8 cellular contexts compared by ENCODE assay signal in the genomic region with DNA sequence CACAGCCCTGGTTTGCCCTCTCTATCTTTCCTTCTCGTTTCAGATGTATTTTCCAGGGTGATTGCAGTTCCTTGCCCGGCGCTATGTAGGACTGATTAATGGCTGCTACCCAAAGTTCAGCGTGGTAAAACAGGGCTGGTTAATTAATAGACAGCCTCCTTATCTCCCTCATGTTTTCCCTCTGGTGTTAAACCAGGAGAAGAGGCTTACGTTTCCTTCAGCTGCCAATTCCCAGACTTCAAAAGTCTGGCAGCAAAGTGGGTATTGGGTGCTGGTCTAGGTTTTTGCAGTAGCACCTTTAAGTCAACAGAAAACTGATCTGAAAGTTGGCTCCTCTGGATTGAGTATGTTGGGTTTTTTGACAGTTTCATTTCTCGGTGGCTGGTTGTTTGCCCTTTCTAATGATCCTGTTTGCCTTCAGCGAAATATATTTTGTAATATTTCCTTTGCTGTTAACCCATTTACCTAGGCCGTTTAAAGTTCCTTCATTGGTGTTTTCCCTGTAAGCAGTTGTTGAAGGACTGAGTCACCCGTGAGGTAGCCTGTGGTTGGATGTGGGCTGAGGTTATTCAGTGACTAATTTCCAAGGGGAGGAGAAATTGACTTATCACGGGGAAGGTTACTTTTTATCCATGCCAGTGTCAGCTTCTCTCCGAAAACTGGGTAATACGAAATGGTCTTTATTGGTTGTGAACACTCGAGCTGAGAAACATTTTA.
DNase-seq lines count a peak whose midpoint lies in the region; ATAC-seq, FAIRE-seq and TF ChIP-seq lines count a peak whose summit lies in the region.

No MANE protein-coding gene starts in this region.

- TF ChIP-seq CTCF in kidney (IDR thresholded peaks at IDR 0.05; ENCODE audit: borderline replicate concordance, extremely low read depth, insufficient read depth) (no peak), WERI-Rb-1 (IDR thresholded peaks at IDR 0.05; ENCODE audit: low read depth, low read length) (no peak), tibial artery (IDR thresholded peaks at IDR 0.05) (no peak)

- peak overlapping the region; percentile 79 for H3K4me3 Mint-ChIP-seq in activated T-helper 1 cell treated with anti-CD3 and anti-CD28 coated beads, Interleukin-12 subunit alpha, Interleukin-12 subunit beta, Interleukin-2, Interleukin-4 antibody, amounts not matched to agents 30 ng/mL and 10 ng/mL and 1 ng/mL, durations not matched to agents 14 hours and 24 hours and 36 hours
- peak overlapping the region; percentile 49 to 69 for H3K4me3 Mint-ChIP-seq in stimulated activated naive CD8-positive, alpha-beta T cell treated with anti-CD3 and anti-CD28 coated beads, Interleukin-15, amount 100 ng/mL, for 72 hours

- ATAC-seq in GM19467 (IDR thresholded peaks at IDR 0.05; ENCODE audit: unreplicated experiment), result peak; percentile 50
- peak; percentile 93 for ATAC-seq in stimulated activated naive CD8-positive, alpha-beta T cell treated with anti-CD3 and anti-CD28 coated beads, Interleukin-15, amount 100 ng/mL, for 72 hours

- H3K9me3 Mint-ChIP-seq in activated T-helper 1 cell treated with anti-CD3 and anti-CD28 coated beads, Interleukin-12 subunit alpha, Interleukin-12 subunit beta, Interleukin-2, Interleukin-4 antibody, amounts not matched to agents 30 ng/mL and 10 ng/mL and 1 ng/mL, durations not matched to agents 14 hours and 24 hours and 36 hours, result peaks cover 4% of the 10 kb centered on the region
- no peaks in the 10 kb centered on the region for H3K9me3 Mint-ChIP-seq in stimulated activated naive CD8-positive, alpha-beta T cell treated with anti-CD3 and anti-CD28 coated beads, Interleukin-15, amount 100 ng/mL, for 72 hours

- H3K4me1 ChIP-seq in kidney (ENCODE audit: control insufficient read depth in 1 of 2, insufficient read depth in 1 of 2, low read depth in 1 of 2, low read length in 2 of 2) (peaks cover 31 to 33% of the 10 kb centered on the region in 2 donors), tibial artery (peaks cover 0 to 14% (median 5%) of the 10 kb centered on the region in 4 donors)

- H3K27me3 Mint-ChIP-seq in activated T-helper 1 cell treated with anti-CD3 and anti-CD28 coated beads, Interleukin-12 subunit alpha, Interleukin-12 subunit beta, Interleukin-2, Interleukin-4 antibody, amounts not matched to agents 30 ng/mL and 10 ng/mL and 1 ng/mL, durations not matched to agents 14 hours and 24 hours and 36 hours (ENCODE audit: insufficient read depth), result peaks cover 6% of the 10 kb centered on the region
- peaks cover 7% of the 10 kb centered on the region for H3K27me3 Mint-ChIP-seq in stimulated activated naive CD8-positive, alpha-beta T cell treated with anti-CD3 and anti-CD28 coated beads, Interleukin-15, amount 100 ng/mL, for 72 hours

- no peak for TF ChIP-seq RAD21 in Ishikawa (IDR thresholded peaks at IDR 0.05; ENCODE audit: low read depth)

- peak overlapping the region; percentile 77 for H3K27ac Mint-ChIP-seq in activated T-helper 1 cell treated with anti-CD3 and anti-CD28 coated beads, Interleukin-12 subunit alpha, Interleukin-12 subunit beta, Interleukin-2, Interleukin-4 antibody, amounts not matched to agents 30 ng/mL and 10 ng/mL and 1 ng/mL, durations not matched to agents 14 hours and 24 hours and 36 hours
- peak overlapping the region; percentile 90 to 95 for H3K27ac Mint-ChIP-seq in stimulated activated naive CD8-positive, alpha-beta T cell treated with anti-CD3 and anti-CD28 coated beads, Interleukin-15, amount 100 ng/mL, for 72 hours

- peaks cover 61% of the 10 kb centered on the region for H3K4me1 Mint-ChIP-seq in activated T-helper 1 cell treated with anti-CD3 and anti-CD28 coated beads, Interleukin-12 subunit alpha, Interleukin-12 subunit beta, Interleukin-2, Interleukin-4 antibody, amounts not matched to agents 30 ng/mL and 10 ng/mL and 1 ng/mL, durations not matched to agents 14 hours and 24 hours and 36 hours (ENCODE audit: low read depth)
- peaks cover 53% of the 10 kb centered on the region for H3K4me1 Mint-ChIP-seq in stimulated activated naive CD8-positive, alpha-beta T cell treated with anti-CD3 and anti-CD28 coated beads, Interleukin-15, amount 100 ng/mL, for 72 hours

- H3K27ac ChIP-seq in kidney (ENCODE audit: low read depth in 2 of 2, low read length in 2 of 2), result peak overlapping the region; percentile 91 to 95
- no peak overlapping the region for H3K27ac ChIP-seq in WERI-Rb-1
- no peak overlapping the region for H3K27ac ChIP-seq in tibial artery

- H3K9me3 ChIP-seq in kidney (ENCODE audit: control insufficient read depth in 1 of 2, low read length in 2 of 2), result no peaks in the 10 kb centered on the region
- H3K9me3 ChIP-seq in WERI-Rb-1 (ENCODE audit: severe bottlenecking), result no peaks in the 10 kb centered on the region
- no peaks in the 10 kb centered on the region for H3K9me3 ChIP-seq in tibial artery

- DNase-seq in Caki2 (ENCODE audit: low read depth), result peak; percentile 93
- DNase-seq in activated T-helper 1 cell treated with anti-CD3 and anti-CD28 coated beads, Interleukin-12 subunit alpha, Interleukin-12 subunit beta, Interleukin-2, Interleukin-4 antibody, amounts not matched to agents 30 ng/mL and 10 ng/mL and 1 ng/mL, durations not matched to agents 14 hours and 24 hours and 36 hours (ENCODE audit: low spot score), result peak; percentile 61
- DNase-seq in kidney, result no peak
- peak; percentile 54 to 80 for DNase-seq in stimulated activated naive CD8-positive, alpha-beta T cell treated with anti-CD3 and anti-CD28 coated beads, Interleukin-15, amount 100 ng/mL, for 72 hours
- no peak for DNase-seq in WERI-Rb-1
- DNase-seq in tibial artery, result no peak

- H3K36me3 Mint-ChIP-seq in activated T-helper 1 cell treated with anti-CD3 and anti-CD28 coated beads, Interleukin-12 subunit alpha, Interleukin-12 subunit beta, Interleukin-2, Interleukin-4 antibody, amounts not matched to agents 30 ng/mL and 10 ng/mL and 1 ng/mL, durations not matched to agents 14 hours and 24 hours and 36 hours (ENCODE audit: low read depth), result peaks cover 11% of the 10 kb centered on the region

- intact Hi-C loops in activated T-helper 1 cell treated with anti-CD3 and anti-CD28 coated beads, Interleukin-12 subunit alpha, Interleukin-12 subunit beta, Interleukin-2, Interleukin-4 antibody, amounts not matched to agents 30 ng/mL and 10 ng/mL and 1 ng/mL, durations not matched to agents 14 hours and 24 hours and 36 hours (cut with micrococcal nuclease), result loop anchor here (1.0 to 10.0 kb wide), 11 partner anchors 17 to 1104 kb away; partner anchors contain the start of gene ARHGAP21
- intact Hi-C loops in kidney (cut with DNase I), result no loop called here
- intact Hi-C loops in tibial artery (cut with DNase I; ENCODE audit: low total_unique reads), result no loop called here

- no peak for TF ChIP-seq EP300 in Ishikawa (IDR thresholded peaks at IDR 0.05; ENCODE audit: borderline replicate concordance)

- H3K9ac ChIP-seq in kidney (ENCODE audit: low read length in 2 of 2), result peak overlapping the region; percentile 54 to 63

- in situ Hi-C loops in Caki2 (cut with HindIII; ENCODE audit: low pct_unique_long_range_greater_than_20kb, low sequenced_read_pairs), result no loop called here

- FAIRE-seq in kidney (lab: Jason Lieb, UNC), result peak; percentile 96

- H3K36me3 ChIP-seq in kidney (ENCODE audit: control insufficient read depth in 1 of 2, insufficient read depth in 2 of 2, low read length in 2 of 2) (no peaks in the 10 kb centered on the region), WERI-Rb-1 (no peaks in the 10 kb centered on the region), tibial artery (no peaks in the 10 kb centered on the region)

- H3K27me3 ChIP-seq in WERI-Rb-1 (ENCODE audit: insufficient read depth, low read depth, severe bottlenecking) (no peaks in the 10 kb centered on the region), tibial artery (no peaks in the 10 kb centered on the region)

- H3K4me3 ChIP-seq in kidney (ENCODE audit: low read length in 2 of 2) (peak overlapping the region; percentile 73 to 83), WERI-Rb-1 (ENCODE audit: low read depth, low read length) (no peak overlapping the region), tibial artery (no peak overlapping the region)

TF ChIP-seq in Ishikawa, 13 proteins besides CTCF, POLR2A, EP300 and RAD21:
- TF ChIP-seq CREB1 (IDR thresholded peaks at IDR 0.05; ENCODE audit: low read depth) (no peak), MAX (IDR thresholded peaks at IDR 0.05) (0 out of 2 replicates have a peak, but pooled peaks have one; percentile 39), YY1 (IDR thresholded peaks at IDR 0.05; ENCODE audit: low read depth) (no peak), NFIC (IDR thresholded peaks at IDR 0.05) (no peak), TAF1 (IDR thresholded peaks at IDR 0.05; ENCODE audit: low read depth) (no peak)
TF ChIP-seq in Ishikawa: peak in this region for 1.

Comparison
In these comparisons a context has a peak if more than half of its experiments do, and no peak if none do; other contexts are left out.
1. DNase-seq: peak in Caki2 (single experiment), activated T-helper 1 cell treated with anti-CD3 and anti-CD28 coated beads, Interleukin-12 subunit alpha, Interleukin-12 subunit beta, Interleukin-2, Interleukin-4 antibody, amounts not matched to agents 30 ng/mL and 10 ng/mL and 1 ng/mL, durations not matched to agents 14 hours and 24 hours and 36 hours (single experiment) and stimulated activated naive CD8-positive, alpha-beta T cell treated with anti-CD3 and anti-CD28 coated beads, Interleukin-15, amount 100 ng/mL, for 72 hours (2 of 2); none in kidney (single experiment), WERI-Rb-1 (single experiment) and tibial artery (0 of 2).
2. H3K27ac ChIP-seq: peak in kidney (2 of 2); none in WERI-Rb-1 (single experiment) and tibial artery (0 of 2).
3. H3K4me3 ChIP-seq: peak in kidney (2 of 2); none in WERI-Rb-1 (single experiment) and tibial artery (0 of 2).